In the genomic region with DNA sequence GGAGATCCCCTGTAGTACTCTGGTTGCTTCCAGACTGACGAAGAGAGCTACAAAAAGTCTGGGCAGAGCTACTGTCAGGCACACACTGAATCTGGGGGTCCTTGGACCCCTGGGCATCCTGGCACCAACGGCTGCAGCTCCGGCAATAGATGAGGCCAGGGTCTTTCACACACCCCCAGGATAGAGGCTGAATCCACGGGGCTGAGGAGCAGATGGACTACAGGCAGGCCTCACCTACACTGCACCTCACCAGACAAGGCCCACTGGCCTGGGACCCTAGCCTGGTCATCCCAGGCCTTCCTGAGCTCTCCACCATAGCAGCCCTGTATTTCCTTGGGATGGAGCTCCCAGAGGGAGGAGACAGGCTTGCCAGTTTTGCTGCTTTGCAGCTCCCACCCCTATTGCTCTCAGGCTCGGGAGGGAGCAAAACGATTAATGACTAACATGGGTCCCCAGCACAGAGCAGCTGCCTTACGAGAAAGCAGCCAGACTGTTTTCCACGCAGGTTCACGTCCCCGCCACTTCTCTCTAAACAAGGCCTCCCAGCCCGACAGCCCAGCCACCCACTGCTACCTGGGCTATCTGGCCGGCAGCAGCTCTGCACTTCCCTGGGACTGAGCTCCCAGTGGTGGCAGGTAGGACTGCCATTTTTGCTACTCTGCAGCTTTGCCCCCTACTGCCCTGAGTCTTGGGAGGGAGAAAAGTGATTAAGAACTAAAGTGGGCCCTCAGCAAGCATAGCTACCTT, we compare ENCODE assay signal across 23 cellular contexts.
"Had no signal": no experiment of that assay in that cellular context is flagged by ENCODE, and none has a peak within 500 bp of the region (broad histone marks: within the 10 kb centered on the region; RNA-seq: fewer than 3 reads in every experiment).

No MANE protein-coding gene starts in this region.

- H3K9me3 ChIP-seq: MG63, SJSA1 had no signal

- H3K27me3 ChIP-seq: MG63, SJSA1 had no signal

- H3K4me1 ChIP-seq: SJSA1 had no signal

- FAIRE-seq: HepG2, RCC 7860 had no signal

- DNase-seq: IMR-90, Karpas-422, KG1, MG63, NCI-H1092, NCI-H1436, NCI-H187, NCI-H2029, NCI-H2081 treated with DMSO at 0.1 percent for 48 hours, NCI-H2171, NCI-H226, NCI-H446, NCI-H510A, NCI-H524 treated with DMSO at 0.1 percent for 48 hours, NCI-H69, NCI-H774, Right ventricle myocardium superior, RPMI8226, SIG-M5 had no signal

- ATAC-seq: HepG2 had no signal

- H3K36me3 ChIP-seq: MG63, SJSA1 had no signal

- H3K27ac ChIP-seq: SJSA1, SK-N-MC had no signal

- H3K4me3 ChIP-seq: MG63, SJSA1, SK-N-MC had no signal
